8 cellular contexts compared by ENCODE assay signal in the genomic region with DNA sequence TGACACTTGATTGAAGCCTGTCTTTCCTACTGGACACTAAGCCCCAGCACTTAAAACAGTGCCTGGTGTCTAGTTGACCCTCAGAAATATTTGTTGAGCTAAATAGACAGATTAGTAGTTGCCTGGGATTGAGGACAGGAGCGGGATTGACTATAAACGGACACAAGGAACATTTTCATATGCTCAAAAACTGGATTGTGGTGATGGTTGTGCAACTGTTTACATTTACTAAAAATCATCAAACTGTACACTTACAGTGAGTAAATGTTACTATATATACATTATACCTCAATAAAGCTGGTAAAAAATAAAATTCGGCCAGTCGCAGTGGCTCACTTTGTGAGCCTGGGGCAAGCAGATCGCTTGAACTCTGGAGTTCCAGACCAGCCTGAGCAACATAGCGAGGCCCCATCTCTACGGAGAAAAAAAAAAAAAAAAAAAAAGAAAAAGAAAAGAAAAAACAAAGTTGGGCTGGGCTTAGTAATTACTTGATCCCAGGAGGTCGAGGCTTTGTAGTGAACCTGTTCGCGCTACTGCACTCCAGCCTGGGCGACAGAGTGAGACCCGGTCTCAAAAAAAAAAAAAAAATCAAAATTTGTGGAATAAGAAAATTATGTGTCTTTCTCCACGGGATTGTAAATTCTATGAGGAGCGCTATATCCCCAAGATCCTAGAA. TPM values are rescaled to one million over a fixed set of nuclear protein-coding genes. Genes with fewer than 3 reads are reported as not detected.
DNase-seq lines count a peak whose midpoint lies in the region; ATAC-seq and TF ChIP-seq lines count a peak whose summit lies in the region.

No MANE protein-coding gene starts in this region.

- peak overlapping the region; percentile 69 for H3K4me3 ChIP-seq in Jurkat, Clone E6-1 (ENCODE audit: low read length)
- peak overlapping the region; percentile 52 for H3K4me3 ChIP-seq in effector memory CD4-positive, alpha-beta T cell (ENCODE audit: insufficient read depth, low read depth, low read length, poor library complexity, severe bottlenecking)

- H3K27ac ChIP-seq in effector memory CD4-positive, alpha-beta T cell (ENCODE audit: insufficient read depth, low read length, poor library complexity, severe bottlenecking), result peak overlapping the region; percentile 60

- H3K9me3 ChIP-seq in effector memory CD4-positive, alpha-beta T cell (ENCODE audit: control insufficient read depth, low read length), result no peaks in the 10 kb centered on the region

- no peak for DNase-seq in Jurkat, Clone E6-1 (ENCODE audit: low read depth, low spot score)
- DNase-seq in effector memory CD4-positive, alpha-beta T cell, result no peak
- DNase-seq in osteocyte (ENCODE audit: extremely low spot score, unreplicated experiment) (no peak), kidney glomerular epithelial cell (lab: John Stamatoyannopoulos, UW) (no peak), retina (no peak), AML-193 (lab: John Stamatoyannopoulos, UW) (no peak), NCI-H2107 (lab: John Stamatoyannopoulos, UW) (no peak)

- H3K36me3 Mint-ChIP-seq in osteocyte (ENCODE audit: unreplicated experiment), result no peaks in the 10 kb centered on the region

- no peaks in the 10 kb centered on the region for H3K36me3 ChIP-seq in effector memory CD4-positive, alpha-beta T cell (ENCODE audit: control insufficient read depth, insufficient read depth, low read length)

- no peak for TF ChIP-seq CTCF in osteocyte (IDR thresholded peaks at IDR 0.05)

- H3K4me3 Mint-ChIP-seq in osteocyte (ENCODE audit: unreplicated experiment), result peak overlapping the region; percentile 81

- no peaks in the 10 kb centered on the region for H3K27me3 ChIP-seq in effector memory CD4-positive, alpha-beta T cell (replicated peaks; ENCODE audit: control insufficient read depth, insufficient read depth, low read length, poor library complexity, severe bottlenecking)

- H3K27ac Mint-ChIP-seq in osteocyte (ENCODE audit: unreplicated experiment), result peak overlapping the region; percentile 76

- peak; percentile 14 for ATAC-seq in GM18873 (IDR thresholded peaks at IDR 0.05; ENCODE audit: low FRiP score, unreplicated experiment)

- H3K4me1 Mint-ChIP-seq in osteocyte (ENCODE audit: unreplicated experiment), result peaks cover 24% of the 10 kb centered on the region

- no peaks in the 10 kb centered on the region for H3K9me3 Mint-ChIP-seq in osteocyte (ENCODE audit: unreplicated experiment)

- no peaks in the 10 kb centered on the region for H3K27me3 Mint-ChIP-seq in osteocyte (ENCODE audit: unreplicated experiment)

- peaks cover 14% of the 10 kb centered on the region for H3K4me1 ChIP-seq in effector memory CD4-positive, alpha-beta T cell (ENCODE audit: control insufficient read depth, insufficient read depth, low read length, poor library complexity, severe bottlenecking)

RNA-seq across cellular contexts. Expression of gene IDH3A, which starts 0.6 kb away (rescaled TPM):
- polyA plus RNA-seq in Jurkat, Clone E6-1 (2012; ENCODE audit: insufficient read depth, insufficient read length), result 116 TPM
- 46.7 and 47.4 TPM in 2 replicates for total RNA-seq in osteocyte

RNA-seq across cellular contexts. Expression of gene CIB2, which starts 17.3 kb away (rescaled TPM):
- 30.8 TPM for polyA plus RNA-seq in Jurkat, Clone E6-1 (2012; ENCODE audit: insufficient read depth, insufficient read length)
- total RNA-seq in osteocyte, result 7.6 and 9.6 TPM in 2 replicates

RNA-seq across cellular contexts. Expression of gene SH2D7, which starts 56.2 kb away (rescaled TPM):
- not detected for polyA plus RNA-seq in Jurkat, Clone E6-1 (2012; ENCODE audit: insufficient read depth, insufficient read length)
- not detected in 2 replicates for total RNA-seq in osteocyte
